Comparison of ENCODE assay signal across 12 cellular contexts in genomic region chr17:82978765-82979349, GRCh38.
DNase-seq lines count a peak whose midpoint lies in the region; ATAC-seq, FAIRE-seq and TF ChIP-seq lines count a peak whose summit lies in the region.
"Had no signal": no experiment of that assay in that cellular context is flagged by ENCODE, and none has a peak within 500 bp of the region (broad histone marks: within the 10 kb centered on the region; RNA-seq: fewer than 3 reads in every experiment).

No MANE protein-coding gene starts in this region.

- no peak for FAIRE-seq in D721Med (lab: Jason Lieb, UNC)
- FAIRE-seq: G401.6 had no signal

- no peak for DNase-seq in activated T-cell treated with anti-CD3 and anti-CD28 coated beads, Interleukin-2, amount 50 U/mL, for 4 hours
- no peak for DNase-seq in activated T-cell treated with anti-CD3 and anti-CD28 coated beads for 4 hours
- peak; percentile 92 to 94 for DNase-seq in NOMO-1 (lab: John Stamatoyannopoulos, UW; ENCODE audit: unreplicated experiment in 2 of 2)
- no peak for DNase-seq in activated naive CD8-positive, alpha-beta T cell treated with anti-CD3 and anti-CD28 coated beads, Interleukin-2, amount 10 ng/mL, durations not matched to agents 7 days and 5 days
- peak in 1 of 2 donors; percentile 54 for DNase-seq in stimulated activated effector memory CD8-positive, alpha-beta T cell treated with anti-CD3 and anti-CD28 coated beads, Interleukin-12 subunit alpha, Interleukin-12 subunit beta, amount 100 ng/mL, for 72 hours (ENCODE audit: low spot score in 2 of 2)
- DNase-seq in NCI-H146 treated with DMSO at 0.1 percent for 48 hours (lab: John Stamatoyannopoulos, UW; ENCODE audit: unreplicated experiment): no peak
- DNase-seq in D721Med (ENCODE audit: insufficient read length, low spot score): no peak
- DNase-seq: NCI-H1930; stimulated activated CD4-positive, alpha-beta T cell treated with anti-CD3 and anti-CD28 coated beads, Interleukin-2, amount 100 ng/mL, for 24 hours had no signal

- TF ChIP-seq CTCF in D721Med (IDR thresholded peaks at IDR 0.05; ENCODE audit: insufficient read depth, missing control alignments): no peak

- ATAC-seq in activated T-cell treated with anti-CD3 and anti-CD28 coated beads, Interleukin-2, amount 50 U/mL, for 4 hours: peak; percentile 38 to 46
- ATAC-seq in activated naive CD8-positive, alpha-beta T cell treated with anti-CD3 and anti-CD28 coated beads, Interleukin-2, amount 10 ng/mL, durations not matched to agents 7 days and 5 days (ENCODE audit: low read depth): peak; percentile 78
- ATAC-seq in stimulated activated effector memory CD8-positive, alpha-beta T cell treated with anti-CD3 and anti-CD28 coated beads, Interleukin-12 subunit alpha, Interleukin-12 subunit beta, amount 100 ng/mL, for 72 hours: peak; percentile 81
- ATAC-seq in HG03280 (IDR thresholded peaks at IDR 0.05; ENCODE audit: unreplicated experiment): no peak

- H3K27ac Mint-ChIP-seq in activated naive CD8-positive, alpha-beta T cell treated with anti-CD3 and anti-CD28 coated beads, Interleukin-2, amount 10 ng/mL, durations not matched to agents 7 days and 5 days: peak overlapping the region; percentile 86
- H3K27ac Mint-ChIP-seq in stimulated activated effector memory CD8-positive, alpha-beta T cell treated with anti-CD3 and anti-CD28 coated beads, Interleukin-12 subunit alpha, Interleukin-12 subunit beta, amount 100 ng/mL, for 72 hours: peak overlapping the region; percentile 29

- peaks cover 7% of the 10 kb centered on the region for H3K36me3 Mint-ChIP-seq in activated T-cell treated with anti-CD3 and anti-CD28 coated beads, Interleukin-2, amount 50 U/mL, for 4 hours (ENCODE audit: insufficient read depth)
- peaks cover 2% of the 10 kb centered on the region for H3K36me3 Mint-ChIP-seq in activated naive CD8-positive, alpha-beta T cell treated with anti-CD3 and anti-CD28 coated beads, Interleukin-2, amount 10 ng/mL, durations not matched to agents 7 days and 5 days
- peaks cover 1% of the 10 kb centered on the region for H3K36me3 Mint-ChIP-seq in stimulated activated effector memory CD8-positive, alpha-beta T cell treated with anti-CD3 and anti-CD28 coated beads, Interleukin-12 subunit alpha, Interleukin-12 subunit beta, amount 100 ng/mL, for 72 hours
- H3K36me3 Mint-ChIP-seq: brain had no signal

- no peaks in the 10 kb centered on the region for H3K9me3 Mint-ChIP-seq in activated T-cell treated with anti-CD3 and anti-CD28 coated beads, Interleukin-2, amount 50 U/mL, for 4 hours
- peaks cover 2% of the 10 kb centered on the region for H3K9me3 Mint-ChIP-seq in activated naive CD8-positive, alpha-beta T cell treated with anti-CD3 and anti-CD28 coated beads, Interleukin-2, amount 10 ng/mL, durations not matched to agents 7 days and 5 days
- H3K9me3 Mint-ChIP-seq in stimulated activated effector memory CD8-positive, alpha-beta T cell treated with anti-CD3 and anti-CD28 coated beads, Interleukin-12 subunit alpha, Interleukin-12 subunit beta, amount 100 ng/mL, for 72 hours: no peaks in the 10 kb centered on the region
- H3K9me3 Mint-ChIP-seq: brain had no signal

- H3K4me1 Mint-ChIP-seq in activated T-cell treated with anti-CD3 and anti-CD28 coated beads, Interleukin-2, amount 50 U/mL, for 4 hours (ENCODE audit: low read depth): peaks cover 20% of the 10 kb centered on the region
- peaks cover 21% of the 10 kb centered on the region for H3K4me1 Mint-ChIP-seq in activated naive CD8-positive, alpha-beta T cell treated with anti-CD3 and anti-CD28 coated beads, Interleukin-2, amount 10 ng/mL, durations not matched to agents 7 days and 5 days
- H3K4me1 Mint-ChIP-seq in stimulated activated effector memory CD8-positive, alpha-beta T cell treated with anti-CD3 and anti-CD28 coated beads, Interleukin-12 subunit alpha, Interleukin-12 subunit beta, amount 100 ng/mL, for 72 hours: peaks cover 21% of the 10 kb centered on the region
- H3K4me1 Mint-ChIP-seq: brain had no signal

- no peaks in the 10 kb centered on the region for H3K27me3 Mint-ChIP-seq in activated T-cell treated with anti-CD3 and anti-CD28 coated beads, Interleukin-2, amount 50 U/mL, for 4 hours (ENCODE audit: low read depth)
- H3K27me3 Mint-ChIP-seq in activated naive CD8-positive, alpha-beta T cell treated with anti-CD3 and anti-CD28 coated beads, Interleukin-2, amount 10 ng/mL, durations not matched to agents 7 days and 5 days: no peaks in the 10 kb centered on the region
- H3K27me3 Mint-ChIP-seq: brain had no signal

- peak overlapping the region; percentile 46 for H3K4me3 Mint-ChIP-seq in activated T-cell treated with anti-CD3 and anti-CD28 coated beads, Interleukin-2, amount 50 U/mL, for 4 hours
- H3K4me3 Mint-ChIP-seq in activated naive CD8-positive, alpha-beta T cell treated with anti-CD3 and anti-CD28 coated beads, Interleukin-2, amount 10 ng/mL, durations not matched to agents 7 days and 5 days: peak overlapping the region; percentile 70
- peak overlapping the region; percentile 40 for H3K4me3 Mint-ChIP-seq in stimulated activated effector memory CD8-positive, alpha-beta T cell treated with anti-CD3 and anti-CD28 coated beads, Interleukin-12 subunit alpha, Interleukin-12 subunit beta, amount 100 ng/mL, for 72 hours
- H3K4me3 Mint-ChIP-seq: brain had no signal

- POLR2A ChIA-PET in activated naive CD8-positive, alpha-beta T cell treated with anti-CD3 and anti-CD28 coated beads, Interleukin-2, amount 10 ng/mL, durations not matched to agents 7 days and 5 days (lab: Charles Lee): interaction anchor here (0.6 to 1.3 kb wide), 2 partner anchors 45 to 221 kb away, joined by 3 to 5 read pairs; no protein-coding TSS in a partner anchor

Comparison
In these comparisons a context has a peak if more than half of its experiments do, and no peak if none do; other contexts are left out.
1. DNase-seq: peak in NOMO-1 (2 of 2); none in activated T-cell treated with anti-CD3 and anti-CD28 coated beads, Interleukin-2, amount 50 U/mL, for 4 hours (single experiment), activated T-cell treated with anti-CD3 and anti-CD28 coated beads for 4 hours (single experiment), activated naive CD8-positive, alpha-beta T cell treated with anti-CD3 and anti-CD28 coated beads, Interleukin-2, amount 10 ng/mL, durations not matched to agents 7 days and 5 days (single experiment), NCI-H146 treated with DMSO at 0.1 percent for 48 hours (single experiment) and D721Med (single experiment).
2. Peak in every context shown above with its lines, with median percentiles within 50 percentile points of each other: H3K4me3 Mint-ChIP-seq.